ENCODE assay signal across 1 cellular context in genomic region chr19:57632987-57633831, GRCh38.
TF ChIP-seq lines count a peak whose summit lies in the region.

Gene ZNF211, plus strand, starts transcription at chr19:57633168. Its CDS starts 179 bp downstream, at chr19:57633347.

TF ChIP-seq in HepG2, 621 proteins besides CTCF, POLR2A, EP300 and RAD21 (continued from another document and continues in another):
- TF ChIP-seq DPF2 (CRISPR knock-in tag; IDR thresholded peaks at IDR 0.05; ENCODE audit: borderline replicate concordance, low read depth): no peak
- TF ChIP-seq ZBTB46 (CRISPR knock-in tag; IDR thresholded peaks at IDR 0.05; ENCODE audit: borderline replicate concordance): no peak
- TF ChIP-seq WIZ (CRISPR knock-in tag; IDR thresholded peaks at IDR 0.05): no peak
- no peak for TF ChIP-seq ZNF530 (CRISPR knock-in tag; IDR thresholded peaks at IDR 0.05; ENCODE audit: low read depth)
- TF ChIP-seq ARNT2 (CRISPR knock-in tag; IDR thresholded peaks at IDR 0.05; ENCODE audit: low read depth): peak; percentile 83
- no peak for TF ChIP-seq ZNF644 (CRISPR knock-in tag; IDR thresholded peaks at IDR 0.05; ENCODE audit: low read depth)
- no peak for TF ChIP-seq DNMT1 (CRISPR knock-in tag; IDR thresholded peaks at IDR 0.05)
- no peak for TF ChIP-seq ZNF737 (CRISPR knock-in tag; IDR thresholded peaks at IDR 0.05; ENCODE audit: borderline replicate concordance)
- no peak for TF ChIP-seq ZNF597 (CRISPR knock-in tag; IDR thresholded peaks at IDR 0.05)
- TF ChIP-seq SYNCRIP (IDR thresholded peaks at IDR 0.05; ENCODE audit: insufficient read depth, low read depth, low read length): no peak
- TF ChIP-seq ZNF780A (CRISPR knock-in tag; IDR thresholded peaks at IDR 0.05): no peak
- no peak for TF ChIP-seq ZNF30 (CRISPR knock-in tag; IDR thresholded peaks at IDR 0.05)
- TF ChIP-seq ZNF709 (CRISPR knock-in tag; IDR thresholded peaks at IDR 0.05): no peak
- TF ChIP-seq ZNF746 (CRISPR knock-in tag; IDR thresholded peaks at IDR 0.05): no peak
- peak; percentile 41; the same call in 1 of the 2 replicates for TF ChIP-seq NFKB2 (CRISPR knock-in tag; IDR thresholded peaks at IDR 0.05; ENCODE audit: borderline replicate concordance)
- no peak for TF ChIP-seq ZHX1 (CRISPR knock-in tag; IDR thresholded peaks at IDR 0.05; ENCODE audit: low read depth)
- TF ChIP-seq ELF4 (CRISPR knock-in tag; IDR thresholded peaks at IDR 0.05; ENCODE audit: borderline replicate concordance): peak; percentile 69; the same call in 1 of the 2 replicates
- no peak for TF ChIP-seq DBP (CRISPR knock-in tag; IDR thresholded peaks at IDR 0.05; ENCODE audit: not compliant biosample characterization)
- 0 out of 2 replicates have a peak, but pooled peaks have one; percentile 5 for TF ChIP-seq FOXA3 (CRISPR knock-in tag; IDR thresholded peaks at IDR 0.05)
- no peak for TF ChIP-seq SKI (IDR thresholded peaks at IDR 0.05; ENCODE audit: partially characterized antibody)
- TF ChIP-seq STAT5B (CRISPR knock-in tag; IDR thresholded peaks at IDR 0.05): no peak
- no peak for TF ChIP-seq CENPBD1 (CRISPR knock-in tag; IDR thresholded peaks at IDR 0.05; ENCODE audit: borderline replicate concordance, low read depth)
- TF ChIP-seq ZNF124 (CRISPR knock-in tag; IDR thresholded peaks at IDR 0.05): 0 out of 2 replicates have a peak, but pooled peaks have one; percentile 47
- peak; percentile 89 for TF ChIP-seq KMT2A (CRISPR knock-in tag; IDR thresholded peaks at IDR 0.05)
- TF ChIP-seq HNRNPUL1 (IDR thresholded peaks at IDR 0.05; ENCODE audit: low read depth, low read length): no peak
- TF ChIP-seq GATAD1 (CRISPR knock-in tag; IDR thresholded peaks at IDR 0.05): peak; percentile 81
- TF ChIP-seq PTBP1 (IDR thresholded peaks at IDR 0.05; ENCODE audit: low read depth, low read length, poor library complexity, severe bottlenecking): no peak
- TF ChIP-seq EEA1 (CRISPR knock-in tag; IDR thresholded peaks at IDR 0.05; ENCODE audit: borderline replicate concordance): no peak
- TF ChIP-seq SIX1 (CRISPR knock-in tag; IDR thresholded peaks at IDR 0.05; ENCODE audit: borderline replicate concordance): no peak
- no peak for TF ChIP-seq NR1H2 (CRISPR knock-in tag; IDR thresholded peaks at IDR 0.05; ENCODE audit: borderline replicate concordance, low read depth)
- TF ChIP-seq ZBTB10 (CRISPR knock-in tag; IDR thresholded peaks at IDR 0.05; ENCODE audit: borderline replicate concordance): no peak
- no peak for TF ChIP-seq ZFP1 (CRISPR knock-in tag; IDR thresholded peaks at IDR 0.05)
- peak; percentile 74; the same call in 1 of the 2 replicates for TF ChIP-seq MXD1 (CRISPR knock-in tag; IDR thresholded peaks at IDR 0.05)
- 0 out of 2 replicates have a peak, but pooled peaks have one; percentile 41 for TF ChIP-seq ZBTB25 (CRISPR knock-in tag; IDR thresholded peaks at IDR 0.05)
- TF ChIP-seq MED1 (CRISPR knock-in tag; IDR thresholded peaks at IDR 0.05): 0 out of 2 replicates have a peak, but pooled peaks have one; percentile 34
- TF ChIP-seq CREB1 (IDR thresholded peaks at IDR 0.05): peak; percentile 63
- TF ChIP-seq CREB1 (CRISPR knock-in tag; IDR thresholded peaks at IDR 0.05): peak; percentile 81
- peak; percentile 20; the same call in 1 of the 2 replicates for TF ChIP-seq ZNF776 (CRISPR knock-in tag; IDR thresholded peaks at IDR 0.05)
- no peak for TF ChIP-seq ZBTB4 (CRISPR knock-in tag; IDR thresholded peaks at IDR 0.05; ENCODE audit: borderline replicate concordance)
- no peak for TF ChIP-seq ZFP82 (CRISPR knock-in tag; IDR thresholded peaks at IDR 0.05; ENCODE audit: borderline replicate concordance)
- TF ChIP-seq ZNF337 (CRISPR knock-in tag; IDR thresholded peaks at IDR 0.05; ENCODE audit: borderline replicate concordance, low read depth): no peak
- TF ChIP-seq LBX2 (CRISPR knock-in tag; IDR thresholded peaks at IDR 0.05; ENCODE audit: borderline replicate concordance): no peak
- TF ChIP-seq ZNF773 (CRISPR knock-in tag; IDR thresholded peaks at IDR 0.05; ENCODE audit: borderline replicate concordance): no peak
- 0 out of 2 replicates have a peak, but pooled peaks have one; percentile 25 for TF ChIP-seq ATF2 (CRISPR knock-in tag; IDR thresholded peaks at IDR 0.05)
- TF ChIP-seq ZNF576 (CRISPR knock-in tag; IDR thresholded peaks at IDR 0.05): no peak
